Comparison of ENCODE assay signal across 9 cellular contexts in the genomic region with DNA sequence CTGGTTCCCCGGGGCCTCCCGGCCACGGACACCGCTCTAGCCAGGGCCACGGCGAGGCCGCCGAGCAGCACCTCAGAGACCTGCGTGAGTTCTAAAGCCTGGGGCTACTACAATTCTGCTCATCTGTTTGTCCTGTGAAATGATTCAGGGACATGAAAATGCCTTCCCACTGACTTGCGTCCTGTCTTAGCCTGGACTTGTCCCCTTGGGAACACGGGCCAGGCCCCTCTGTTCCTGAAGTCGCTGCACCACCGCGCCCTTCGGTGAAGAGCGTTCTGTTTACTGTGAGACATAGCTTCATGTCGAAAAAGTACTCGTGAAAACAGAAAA. TPM values are rescaled to one million over a fixed set of nuclear protein-coding genes. Genes with fewer than 3 reads are reported as not detected.
DNase-seq lines count a peak whose midpoint lies in the region; ATAC-seq and TF ChIP-seq lines count a peak whose summit lies in the region.
"Had no signal": no experiment of that assay in that cellular context is flagged by ENCODE, and none has a peak within 500 bp of the region (broad histone marks: within the 10 kb centered on the region; RNA-seq: fewer than 3 reads in every experiment).

No MANE protein-coding gene starts in this region.

- 41% methylated on average over 17 of the region's 18 CpGs for WGBS in right lobe of liver (ENCODE audit: insufficient coverage, low coverage, low lambda C conversion rate, missing lambda C conversion rate)
- 22% methylated on average over 17 of the region's 18 CpGs for WGBS in suprapubic skin

- POLR2A ChIA-PET in activated CD4-positive, alpha-beta T cell treated with anti-CD3 and anti-CD28 coated beads, Interleukin-2, amount 10 ng/mL, durations not matched to agents 7 days and 5 days (lab: Charles Lee) = no interaction called here
- POLR2A ChIA-PET in PC-3 (lab: Charles Lee; ENCODE audit: unreplicated experiment) = no interaction called here

- CTCF ChIA-PET in activated CD4-positive, alpha-beta T cell treated with anti-CD3 and anti-CD28 coated beads, Interleukin-2, amount 10 ng/mL, durations not matched to agents 7 days and 5 days (lab: Charles Lee) = interaction anchor here (0.5 to 1.3 kb wide), 2 partner anchors 29 to 154 kb away, joined by 3 to 4 read pairs; no protein-coding TSS in a partner anchor
- CTCF ChIA-PET in PC-3 (lab: Charles Lee) = no interaction called here

- no peaks in the 10 kb centered on the region for H3K9me3 ChIP-seq in right lobe of liver
- H3K9me3 ChIP-seq in suprapubic skin = no peaks in the 10 kb centered on the region
- H3K9me3 ChIP-seq in PC-3 (ENCODE audit: low read length) = no peaks in the 10 kb centered on the region

- in situ Hi-C loops in brain microvascular endothelial cell (cut with HindIII; ENCODE audit: low pct_ligation_motif_present, low sequenced_read_pairs) = no loop called here

- H4K20me1 ChIP-seq in PC-3 (ENCODE audit: low read length) = no peaks in the 10 kb centered on the region

- no peaks in the 10 kb centered on the region for H3K9me2 ChIP-seq in PC-3 (replicated peaks; ENCODE audit: low read length)

- no peak for ATAC-seq in right lobe of liver
- no peak for ATAC-seq in PC-3

- no peak for DNase-seq in activated CD4-positive, alpha-beta T cell treated with anti-CD3 and anti-CD28 coated beads, Interleukin-2, amount 10 ng/mL, durations not matched to agents 7 days and 5 days
- DNase-seq in activated CD4-positive, alpha-beta T cell treated with anti-CD3 and anti-CD28 coated beads for 4 hours = no peak
- DNase-seq in brain microvascular endothelial cell (no peak), right lobe of liver (no peak), suprapubic skin (ENCODE audit: low spot score in 2 of 2) (no peak), PC-3 (no peak), hepatic stellate cell (ENCODE audit: low spot score) (no peak)
- no peak for DNase-seq in activated CD4-positive, CD25-positive, alpha-beta regulatory T cell (lab: John Stamatoyannopoulos, UW)
- DNase-seq: stimulated activated CD8-positive, alpha-beta memory T cell treated with anti-CD3 and anti-CD28 coated beads, Interleukin-4, amount 100 ng/mL, for 48 hours had no signal

- H3K4me1 ChIP-seq in right lobe of liver = peaks cover 0 to 4% (median 0%) of the 10 kb centered on the region in 4 donors
- H3K4me1 ChIP-seq in suprapubic skin = peaks cover 28% of the 10 kb centered on the region
- H3K4me1 ChIP-seq in PC-3 (ENCODE audit: insufficient read depth, low read length) = no peaks in the 10 kb centered on the region

- TF ChIP-seq EP300 in suprapubic skin (IDR thresholded peaks at IDR 0.05) = no peak

- H3K4me2 ChIP-seq in PC-3 (ENCODE audit: low read length) = no peak overlapping the region

- H3K36me3 ChIP-seq in brain microvascular endothelial cell (replicated peaks) (no peaks in the 10 kb centered on the region), right lobe of liver (no peaks in the 10 kb centered on the region), suprapubic skin (peaks cover 11% of the 10 kb centered on the region), PC-3 (ENCODE audit: low read depth, low read length) (peaks cover 8% of the 10 kb centered on the region; the same call in 1 of the 2 replicates)

- H3K27ac ChIP-seq in brain microvascular endothelial cell (peak overlapping the region; percentile 29), right lobe of liver (peak overlapping the region in 1 of 3 donors; percentile 14), suprapubic skin (peak overlapping the region; percentile 40), PC-3 (ENCODE audit: low read length) (no peak overlapping the region)

- H3K27me3 Mint-ChIP-seq in activated CD4-positive, alpha-beta T cell treated with anti-CD3 and anti-CD28 coated beads, Interleukin-2, amount 10 ng/mL, durations not matched to agents 7 days and 5 days = no peaks in the 10 kb centered on the region

- no peak overlapping the region for H3K27ac Mint-ChIP-seq in activated CD4-positive, alpha-beta T cell treated with anti-CD3 and anti-CD28 coated beads, Interleukin-2, amount 10 ng/mL, durations not matched to agents 7 days and 5 days

- H3F3A ChIP-seq in PC-3 (ENCODE audit: low read length, unreplicated experiment) = no peaks in the 10 kb centered on the region

- no TSS peak for BruUV-seq in PC-3 (replicated peaks; lab: Mats Ljungman, UMichigan)

- intact Hi-C loops in right lobe of liver (cut with DNase I) = no loop called here
- intact Hi-C loops in PC-3 (cut with micrococcal nuclease) = no loop called here

- H3K4me3 Mint-ChIP-seq in activated CD4-positive, alpha-beta T cell treated with anti-CD3 and anti-CD28 coated beads, Interleukin-2, amount 10 ng/mL, durations not matched to agents 7 days and 5 days = peak overlapping the region; percentile 41

- H3K4me1 Mint-ChIP-seq in activated CD4-positive, alpha-beta T cell treated with anti-CD3 and anti-CD28 coated beads, Interleukin-2, amount 10 ng/mL, durations not matched to agents 7 days and 5 days = peaks cover 14% of the 10 kb centered on the region

- no peak overlapping the region for H3K9ac ChIP-seq in PC-3 (ENCODE audit: low read length)

- H3K27me3 ChIP-seq in brain microvascular endothelial cell (replicated peaks) = no peaks in the 10 kb centered on the region
- no peaks in the 10 kb centered on the region for H3K27me3 ChIP-seq in right lobe of liver
- H3K27me3 ChIP-seq in suprapubic skin = no peaks in the 10 kb centered on the region
- H3K27me3 ChIP-seq in PC-3 (ENCODE audit: low read length) = no peaks in the 10 kb centered on the region

- no peaks in the 10 kb centered on the region for H3K79me2 ChIP-seq in PC-3 (ENCODE audit: low read length)

- no peaks in the 10 kb centered on the region for H3K9me3 Mint-ChIP-seq in activated CD4-positive, alpha-beta T cell treated with anti-CD3 and anti-CD28 coated beads, Interleukin-2, amount 10 ng/mL, durations not matched to agents 7 days and 5 days

- TF ChIP-seq CTCF in brain microvascular endothelial cell (IDR thresholded peaks at IDR 0.05; ENCODE audit: low read depth, low read length, missing control alignments) = no peak
- no peak for TF ChIP-seq CTCF in right lobe of liver (IDR thresholded peaks at IDR 0.05)
- TF ChIP-seq CTCF in suprapubic skin (IDR thresholded peaks at IDR 0.05) = no peak
- no peak for TF ChIP-seq CTCF in PC-3 (conservative IDR thresholded peaks at IDR 0.05; ENCODE audit: low read depth, low read length)

- H3K4me3 ChIP-seq in brain microvascular endothelial cell (ENCODE audit: low read depth, low read length) = peak overlapping the region; percentile 53
- H3K4me3 ChIP-seq in right lobe of liver = peak overlapping the region; percentile 20 to 38 (median 27)
- peak overlapping the region; percentile 50 for H3K4me3 ChIP-seq in suprapubic skin
- no peak overlapping the region for H3K4me3 ChIP-seq in PC-3 (ENCODE audit: low read length)

- TF ChIP-seq POLR2A in right lobe of liver (IDR thresholded peaks at IDR 0.05) (no peak), suprapubic skin (IDR thresholded peaks at IDR 0.05) (no peak)

- H2AFZ ChIP-seq in PC-3 (ENCODE audit: low read length) = no peak overlapping the region

- H3K36me3 Mint-ChIP-seq in activated CD4-positive, alpha-beta T cell treated with anti-CD3 and anti-CD28 coated beads, Interleukin-2, amount 10 ng/mL, durations not matched to agents 7 days and 5 days (ENCODE audit: low read depth) = peaks cover 29% of the 10 kb centered on the region

RNA-seq across cellular contexts. Expression of a gene that starts 11.9 kb away (rescaled TPM):
- total RNA-seq in activated CD4-positive, alpha-beta T cell treated with anti-CD3 and anti-CD28 coated beads, Interleukin-2, amount 10 ng/mL, durations not matched to agents 7 days and 5 days = 10 to 100 TPM; 11.5 to 12.5 TPM
- total RNA-seq in right lobe of liver (10 to 100 TPM in 2 of 6 experiments, 1 to 10 TPM in 4; 6.3 to 16.0 (median 7.3) TPM), suprapubic skin (10 to 100 TPM; 13.3 to 23.8 (median 18.8) TPM), PC-3 (2014; rRNA removed) (38.2 and 39.0 TPM in 2 replicates)

RNA-seq across cellular contexts. Expression of a gene that starts 12.6 kb away (rescaled TPM):
- total RNA-seq in activated CD4-positive, alpha-beta T cell treated with anti-CD3 and anti-CD28 coated beads, Interleukin-2, amount 10 ng/mL, durations not matched to agents 7 days and 5 days = 100 to 1,000 TPM in 1 of 2 experiments, 10 to 100 TPM in 1; 94.5 to 118 TPM
- total RNA-seq in right lobe of liver (10 to 100 TPM; 34.4 to 44.6 (median 40.7) TPM), suprapubic skin (100 to 1,000 TPM in 1 of 4 donors, 10 to 100 TPM in 3; 77.9 to 134 (median 79.8) TPM), PC-3 (2014; rRNA removed) (105 and 140 TPM in 2 replicates)

RNA-seq across cellular contexts. Expression of a gene that starts 25.6 kb away (rescaled TPM):
- total RNA-seq in activated CD4-positive, alpha-beta T cell treated with anti-CD3 and anti-CD28 coated beads, Interleukin-2, amount 10 ng/mL, durations not matched to agents 7 days and 5 days = 10 to 100 TPM; 67.5 to 68.3 TPM
- total RNA-seq in right lobe of liver (1 to 10 TPM in 5 of 6 experiments, under 1 TPM in 1; 1.00 to 2.4 (median 1.4) TPM), suprapubic skin (1 to 10 TPM in 3 of 4 donors, under 1 TPM in 1; 0.73 to 9.7 (median 3.5) TPM), PC-3 (2014; rRNA removed) (14.6 and 15.3 TPM in 2 replicates)

RNA-seq across cellular contexts. Expression of a gene that starts 25.9 kb away (rescaled TPM):
- 10 to 100 TPM; 84.0 to 89.8 TPM for total RNA-seq in activated CD4-positive, alpha-beta T cell treated with anti-CD3 and anti-CD28 coated beads, Interleukin-2, amount 10 ng/mL, durations not matched to agents 7 days and 5 days
- 10 to 100 TPM in 5 of 6 experiments, 1 to 10 TPM in 1; 9.9 to 18.2 (median 14.1) TPM for total RNA-seq in right lobe of liver
- total RNA-seq in suprapubic skin = 10 to 100 TPM; 27.4 to 65.2 (median 47.0) TPM
- 51.4 and 93.0 TPM in 2 replicates for total RNA-seq in PC-3 (2014; rRNA removed)
